9 cellular contexts compared by ENCODE assay signal in genomic region chr2:174835797-174836255, GRCh38.
DNase-seq lines count a peak whose midpoint lies in the region; ATAC-seq, FAIRE-seq and TF ChIP-seq lines count a peak whose summit lies in the region.
"Had no signal": no experiment of that assay in that cellular context is flagged by ENCODE, and none has a peak within 500 bp of the region (broad histone marks: within the 10 kb centered on the region; RNA-seq: fewer than 3 reads in every experiment).

No MANE protein-coding gene starts in this region.

- H3K27ac ChIP-seq in HUES48 (ENCODE audit: low read depth, low read length) = peak overlapping the region; percentile 75

- no peaks in the 10 kb centered on the region for H3K27me3 Mint-ChIP-seq in central memory CD8-positive, alpha-beta T cell

- CTCF ChIA-PET in HEK293T (lab: Yijun Ruan, JAX) = no interaction called here

- POLR2A ChIA-PET in HEK293T (lab: Yijun Ruan, JAX) = no interaction called here

- H3K9me3 Mint-ChIP-seq in central memory CD8-positive, alpha-beta T cell = peaks cover 10% of the 10 kb centered on the region

- H3K36me3 ChIP-seq in HUES48 (ENCODE audit: control insufficient read depth, insufficient read depth, low read length) = no peaks in the 10 kb centered on the region

- H3K4me1 ChIP-seq in HUES48 (ENCODE audit: control insufficient read depth, insufficient read depth, low read length) = peaks cover 28% of the 10 kb centered on the region

- no peaks in the 10 kb centered on the region for H3K9me3 ChIP-seq in HUES48 (ENCODE audit: control insufficient read depth, insufficient read depth, low read length)

- ATAC-seq in GM21390 (IDR thresholded peaks at IDR 0.05; ENCODE audit: unreplicated experiment) (peak; percentile 60), GM21576 (IDR thresholded peaks at IDR 0.05; ENCODE audit: unreplicated experiment) (no peak)
- ATAC-seq in central memory CD8-positive, alpha-beta T cell (replicated peaks; ENCODE audit: extremely low read depth, poor library complexity, severe bottlenecking) = no peak
- ATAC-seq: K562 had no signal

- FAIRE-seq in GM12891 (lab: Jason Lieb, UNC) = no peak
- FAIRE-seq: K562 had no signal

- peak overlapping the region; percentile 16 for H3K27ac Mint-ChIP-seq in central memory CD8-positive, alpha-beta T cell (ENCODE audit: low read depth)

- no peaks in the 10 kb centered on the region for H3K27me3 ChIP-seq in HUES48 (ENCODE audit: control insufficient read depth, insufficient read depth, low read length)

- peak overlapping the region; percentile 22; the same call in 1 of the 2 replicates for H3K9ac ChIP-seq in HUES48 (ENCODE audit: low read depth, low read length)

- no peak overlapping the region for H3K4me3 ChIP-seq in HUES48 (ENCODE audit: low read depth, low read length)
- H3K4me3 ChIP-seq: K562 had no signal

- peaks cover 11% of the 10 kb centered on the region for H3K4me1 Mint-ChIP-seq in central memory CD8-positive, alpha-beta T cell

- no peak for TF ChIP-seq POLR2A in GM12891 (IDR thresholded peaks at IDR 0.05; ENCODE audit: low read depth, low read length)

- H3K36me3 Mint-ChIP-seq in central memory CD8-positive, alpha-beta T cell (ENCODE audit: insufficient read depth) = peaks cover 2% of the 10 kb centered on the region

- no peak for DNase-seq in central memory CD8-positive, alpha-beta T cell (ENCODE audit: low spot score in 2 of 2)
- DNase-seq in stimulated activated CD4-positive, alpha-beta T cell treated with anti-CD3 and anti-CD28 coated beads, Interleukin-2, amount 100 ng/mL, for 48 hours = peak; percentile 13 to 37
- DNase-seq in HEK293T (ENCODE audit: extremely low spot score) = no peak
- no peak for DNase-seq in GM12891 (ENCODE audit: insufficient read length, low spot score)
- no peak for DNase-seq in putamen (ENCODE audit: low spot score)

- H3K4me3 Mint-ChIP-seq in central memory CD8-positive, alpha-beta T cell = no peak overlapping the region

TF ChIP-seq in HEK293T, 16 proteins besides CTCF, POLR2A, EP300 and RAD21:
- TF ChIP-seq LEF1 (IDR thresholded peaks at IDR 0.05; ENCODE audit: borderline replicate concordance) = no peak
- TF ChIP-seq CTBP1 (IDR thresholded peaks at IDR 0.05; ENCODE audit: borderline replicate concordance) = no peak
- no peak for TF ChIP-seq FOXM1 (IDR thresholded peaks at IDR 0.05; ENCODE audit: borderline replicate concordance)
- TF ChIP-seq ZNF384 (IDR thresholded peaks at IDR 0.05) = no peak
- TF ChIP-seq SUZ12 (IDR thresholded peaks at IDR 0.05) = no peak
- TF ChIP-seq ELF4 (IDR thresholded peaks at IDR 0.05) = no peak
- no peak for TF ChIP-seq FOXK2 (IDR thresholded peaks at IDR 0.05)
- no peak for TF ChIP-seq TARDBP (IDR thresholded peaks at IDR 0.05)
- no peak for TF ChIP-seq PKNOX1 (IDR thresholded peaks at IDR 0.05)
- TF ChIP-seq HDGF (IDR thresholded peaks at IDR 0.05; ENCODE audit: borderline replicate concordance) = no peak
- no peak for TF ChIP-seq NFRKB (IDR thresholded peaks at IDR 0.05)

TF ChIP-seq in GM12891, 5 proteins besides CTCF, POLR2A, EP300 and RAD21:
- TF ChIP-seq TAF1 (IDR thresholded peaks at IDR 0.05; ENCODE audit: low read depth, low read length) = no peak
- TF ChIP-seq SPI1 (IDR thresholded peaks at IDR 0.05; ENCODE audit: low read depth, low read length) = no peak
- TF ChIP-seq PAX5 (IDR thresholded peaks at IDR 0.05; ENCODE audit: insufficient read depth, low read length, severe bottlenecking) = no peak
- no peak for TF ChIP-seq POU2F2 (IDR thresholded peaks at IDR 0.05; ENCODE audit: low read depth, low read length)
- TF ChIP-seq POLR2AphosphoS5 (IDR thresholded peaks at IDR 0.05; ENCODE audit: low read depth, low read length) = no peak
TF ChIP-seq in GM12891: peak in this region for 0.

Comparison
In these comparisons a context has a peak if more than half of its experiments do, and no peak if none do; other contexts are left out.
1. DNase-seq: peak in stimulated activated CD4-positive, alpha-beta T cell treated with anti-CD3 and anti-CD28 coated beads, Interleukin-2, amount 100 ng/mL, for 48 hours (2 of 2); none in central memory CD8-positive, alpha-beta T cell (0 of 2), HEK293T (single experiment), GM12891 (single experiment) and putamen (single experiment).